In the genomic region with DNA sequence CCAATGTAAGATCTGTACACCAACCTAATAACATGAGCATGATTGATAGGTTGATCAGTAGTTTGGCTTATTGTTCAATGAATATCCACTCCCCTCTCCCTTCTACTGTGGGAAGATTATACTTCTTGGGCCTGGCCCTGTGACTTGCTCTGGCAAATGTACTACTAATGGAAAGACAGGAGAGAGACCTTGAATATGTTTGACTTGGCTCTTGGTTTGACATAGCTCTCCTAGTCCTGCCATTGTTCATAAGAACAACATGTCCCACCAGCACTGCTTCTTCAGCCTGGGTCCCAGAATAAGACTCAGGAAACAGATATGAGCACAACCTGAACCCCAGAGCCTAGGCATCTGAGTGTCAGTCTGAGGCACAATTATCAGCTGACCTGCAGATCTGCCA, we compare ENCODE assay signal across 31 cellular contexts.
"Had no signal": no experiment of that assay in that cellular context is flagged by ENCODE, and none has a peak within 500 bp of the region (broad histone marks: within the 10 kb centered on the region; RNA-seq: fewer than 3 reads in every experiment).

No MANE protein-coding gene starts in this region.

- FAIRE-seq: bronchial epithelial cell, colon, endometrium, endothelial cell of umbilical vein had no signal

- H3K4me3 Mint-ChIP-seq: activated CD4-positive, alpha-beta memory T cell treated with anti-CD3 and anti-CD28 coated beads, Interleukin-2, amount 10 ng/mL, durations not matched to agents 7 days and 5 days; activated CD4-positive, alpha-beta T cell treated with anti-CD3 and anti-CD28 coated beads, Interleukin-2, amount 10 ng/mL, durations not matched to agents 7 days and 5 days; activated naive CD4-positive, alpha-beta T cell treated with anti-CD3 and anti-CD28 coated beads, Interleukin-2, amount 10 ng/mL, durations not matched to agents 7 days and 5 days; activated naive CD8-positive, alpha-beta T cell treated with anti-CD3 and anti-CD28 coated beads, Interleukin-2, amount 10 ng/mL, durations not matched to agents 7 days and 5 days; activated T-cell treated with anti-CD3 and anti-CD28 coated beads, Interleukin-2, amount 50 U/mL, for 24 hours; activated T-cell treated with anti-CD3 and anti-CD28 coated beads, Interleukin-2, amount 50 U/mL, for 72 hours; central memory CD8-positive, alpha-beta T cell; effector memory CD8-positive, alpha-beta T cell had no signal

- H3K27me3 Mint-ChIP-seq: activated CD4-positive, alpha-beta memory T cell treated with anti-CD3 and anti-CD28 coated beads, Interleukin-2, amount 10 ng/mL, durations not matched to agents 7 days and 5 days; activated CD4-positive, alpha-beta T cell treated with anti-CD3 and anti-CD28 coated beads, Interleukin-2, amount 10 ng/mL, durations not matched to agents 7 days and 5 days; activated naive CD4-positive, alpha-beta T cell treated with anti-CD3 and anti-CD28 coated beads, Interleukin-2, amount 10 ng/mL, durations not matched to agents 7 days and 5 days; activated naive CD8-positive, alpha-beta T cell treated with anti-CD3 and anti-CD28 coated beads, Interleukin-2, amount 10 ng/mL, durations not matched to agents 7 days and 5 days; activated T-cell treated with anti-CD3 and anti-CD28 coated beads, Interleukin-2, amount 50 U/mL, for 24 hours; central memory CD8-positive, alpha-beta T cell; effector memory CD8-positive, alpha-beta T cell had no signal

- H3K27ac Mint-ChIP-seq: activated CD4-positive, alpha-beta memory T cell treated with anti-CD3 and anti-CD28 coated beads, Interleukin-2, amount 10 ng/mL, durations not matched to agents 7 days and 5 days; activated CD4-positive, alpha-beta T cell treated with anti-CD3 and anti-CD28 coated beads, Interleukin-2, amount 10 ng/mL, durations not matched to agents 7 days and 5 days; activated naive CD4-positive, alpha-beta T cell treated with anti-CD3 and anti-CD28 coated beads, Interleukin-2, amount 10 ng/mL, durations not matched to agents 7 days and 5 days; activated naive CD4-positive, alpha-beta T cell treated with anti-CD3 and anti-CD28 coated beads, Interleukin-2, amount 50 U/mL, for 72 hours; activated naive CD8-positive, alpha-beta T cell treated with anti-CD3 and anti-CD28 coated beads, Interleukin-2, amount 10 ng/mL, durations not matched to agents 7 days and 5 days; activated T-cell treated with anti-CD3 and anti-CD28 coated beads, Interleukin-2, amount 50 U/mL, for 24 hours; activated T-cell treated with anti-CD3 and anti-CD28 coated beads, Interleukin-2, amount 50 U/mL, for 72 hours; effector memory CD8-positive, alpha-beta T cell had no signal

- H3K36me3 ChIP-seq: ascending aorta, brain microvascular endothelial cell, esophagus squamous epithelium, gastroesophageal sphincter had no signal

- H3K27me3 ChIP-seq: ascending aorta, brain microvascular endothelial cell, esophagus squamous epithelium, gastroesophageal sphincter had no signal

- DNase-seq: activated CD4-positive, alpha-beta memory T cell treated with anti-CD3 and anti-CD28 coated beads, Interleukin-2, amount 10 ng/mL, durations not matched to agents 7 days and 5 days; activated CD4-positive, alpha-beta T cell treated with anti-CD3 and anti-CD28 coated beads for 4 hours; activated CD4-positive, alpha-beta T cell treated with anti-CD3 and anti-CD28 coated beads, Interleukin-2, amount 10 ng/mL, durations not matched to agents 7 days and 5 days; activated CD4-positive, alpha-beta T cell treated with anti-CD3 and anti-CD28 coated beads, Interleukin-2, amount 50 U/mL, for 4 hours; activated CD4-positive, CD25-positive, alpha-beta regulatory T cell; activated CD4-positive, CD25-positive, alpha-beta regulatory T cell treated with anti-CD3 and anti-CD28 coated beads, Interleukin-2, amount 50 U/mL, for 72 hours; activated CD8-positive, alpha-beta memory T cell treated with anti-CD3 and anti-CD28 coated beads, Interleukin-2, amount 50 U/mL, for 48 hours; activated gamma-delta T cell; activated naive CD4-positive, alpha-beta T cell; activated naive CD4-positive, alpha-beta T cell treated with anti-CD3 and anti-CD28 coated beads, Interleukin-2, amount 10 ng/mL, durations not matched to agents 7 days and 5 days; activated naive CD8-positive, alpha-beta T cell treated with anti-CD3 and anti-CD28 coated beads, Interleukin-2, amount 10 ng/mL, durations not matched to agents 7 days and 5 days; activated T-cell treated with anti-CD3 and anti-CD28 coated beads for 4 hours; activated T-cell treated with anti-CD3 and anti-CD28 coated beads, Interleukin-2, amount 50 U/mL, for 24 hours; activated T-cell treated with anti-CD3 and anti-CD28 coated beads, Interleukin-2, amount 50 U/mL, for 72 hours; brain microvascular endothelial cell; cortex of kidney; dermis blood vessel endothelial cell; effector CD4-positive, alpha-beta T cell; effector memory CD8-positive, alpha-beta T cell; esophagus squamous epithelium; foreskin melanocyte; T-helper 2 cell had no signal

- H3K27ac ChIP-seq: ascending aorta, brain microvascular endothelial cell, epithelial cell of prostate, esophagus squamous epithelium, gastroesophageal sphincter had no signal

- H3K4me3 ChIP-seq: ascending aorta, esophagus squamous epithelium, gastroesophageal sphincter had no signal

- H3K9me3 Mint-ChIP-seq: central memory CD8-positive, alpha-beta T cell; effector memory CD8-positive, alpha-beta T cell had no signal

- ATAC-seq: activated naive CD4-positive, alpha-beta T cell treated with anti-CD3 and anti-CD28 coated beads, Interleukin-2, amount 50 U/mL, for 72 hours; activated T-cell treated with anti-CD3 and anti-CD28 coated beads, Interleukin-2, amount 50 U/mL, for 72 hours; effector memory CD8-positive, alpha-beta T cell; gastroesophageal sphincter had no signal

- H3K4me1 Mint-ChIP-seq: activated CD4-positive, alpha-beta memory T cell treated with anti-CD3 and anti-CD28 coated beads, Interleukin-2, amount 10 ng/mL, durations not matched to agents 7 days and 5 days; activated CD4-positive, alpha-beta T cell treated with anti-CD3 and anti-CD28 coated beads, Interleukin-2, amount 10 ng/mL, durations not matched to agents 7 days and 5 days; activated naive CD4-positive, alpha-beta T cell treated with anti-CD3 and anti-CD28 coated beads, Interleukin-2, amount 10 ng/mL, durations not matched to agents 7 days and 5 days; activated naive CD8-positive, alpha-beta T cell treated with anti-CD3 and anti-CD28 coated beads, Interleukin-2, amount 10 ng/mL, durations not matched to agents 7 days and 5 days had no signal

- H3K4me1 ChIP-seq: ascending aorta, esophagus squamous epithelium, gastroesophageal sphincter had no signal
